Comparison of ENCODE assay signal across 14 cellular contexts in genomic region chr17:13362341-13363122, GRCh38.
DNase-seq lines count a peak whose midpoint lies in the region; ATAC-seq and TF ChIP-seq lines count a peak whose summit lies in the region.
"Had no signal": no experiment of that assay in that cellular context is flagged by ENCODE, and none has a peak within 500 bp of the region (broad histone marks: within the 10 kb centered on the region; RNA-seq: fewer than 3 reads in every experiment).

No MANE protein-coding gene starts in this region.

- CTCF ChIA-PET in SK-N-SH (lab: Yijun Ruan, JAX): interaction anchor here (1.0 to 3.0 kb wide), 5 partner anchors 8 to 232 kb away, joined by 3 to 9 read pairs (median 5); no protein-coding TSS in a partner anchor

- ATAC-seq in SK-N-SH treated with all-trans-retinoic acid at 6 μM for 48 hours (no peak), HG02571 (IDR thresholded peaks at IDR 0.05; ENCODE audit: unreplicated experiment) (no peak)
- ATAC-seq: body of pancreas had no signal

- no peaks in the 10 kb centered on the region for H3K9me3 ChIP-seq in SK-N-SH
- H3K9me3 ChIP-seq in WERI-Rb-1 (ENCODE audit: severe bottlenecking): no peaks in the 10 kb centered on the region
- H3K9me3 ChIP-seq in subcutaneous abdominal adipose tissue (ENCODE audit: control insufficient read depth in 5 of 5, low read length in 5 of 5): no peaks in the 10 kb centered on the region
- H3K9me3 ChIP-seq: body of pancreas, sigmoid colon, tibial artery had no signal

- peak overlapping the region in 1 of 2 experiments; percentile 8; a peak in 1 of 4 replicates for H3K27ac ChIP-seq in SK-N-SH (ENCODE audit: low read depth in 2 of 2, low read length in 1 of 2)
- no peak overlapping the region for H3K27ac ChIP-seq in WERI-Rb-1
- H3K27ac ChIP-seq in subcutaneous abdominal adipose tissue (ENCODE audit: low read depth, low read length): no peak overlapping the region
- H3K27ac ChIP-seq: body of pancreas, sigmoid colon, SK-N-MC, tibial artery had no signal

- H3K4me1 ChIP-seq in SK-N-SH (ENCODE audit: control insufficient read depth in 1 of 2, insufficient read depth in 2 of 2, low read depth in 1 of 2, low read length in 1 of 2) (peaks cover 13 to 19% of the 10 kb centered on the region in 2 experiments; a peak in 3 of 4 replicates), subcutaneous abdominal adipose tissue (ENCODE audit: control insufficient read depth in 5 of 5, insufficient read depth in 5 of 5, low read length in 5 of 5) (peaks cover 0 to 6% (median 0%) of the 10 kb centered on the region in 5 donors)
- H3K4me1 ChIP-seq: body of pancreas, sigmoid colon, tibial artery had no signal

- 67% methylated on average over 9 of the region's 9 CpGs for WGBS in SK-N-SH (ENCODE audit: low lambda C conversion rate)

- H3K4me3 ChIP-seq in SK-N-SH (ENCODE audit: low read depth in 2 of 2, low read length in 1 of 2) (no peak overlapping the region; a peak in 1 of 4 replicates), WERI-Rb-1 (ENCODE audit: low read depth, low read length) (no peak overlapping the region), subcutaneous abdominal adipose tissue (ENCODE audit: low read depth in 1 of 5, low read length in 5 of 5) (peak overlapping the region; percentile 26 to 62 (median 50))
- H3K4me3 ChIP-seq: body of pancreas, sigmoid colon, SK-N-MC, tibial artery had no signal

- H2AFZ ChIP-seq in SK-N-SH (ENCODE audit: low read depth): peak overlapping the region; percentile 66; the same call in 1 of the 2 replicates

- H3K27me3 ChIP-seq in SK-N-SH (ENCODE audit: insufficient read depth): no peaks in the 10 kb centered on the region
- no peaks in the 10 kb centered on the region for H3K27me3 ChIP-seq in WERI-Rb-1 (ENCODE audit: insufficient read depth, low read depth, severe bottlenecking)
- no peaks in the 10 kb centered on the region for H3K27me3 ChIP-seq in subcutaneous abdominal adipose tissue (ENCODE audit: control insufficient read depth in 5 of 5, insufficient read depth in 4 of 5, low read length in 5 of 5)
- H3K27me3 ChIP-seq: body of pancreas, sigmoid colon, tibial artery had no signal

- peak overlapping the region; percentile 44; the same call in 1 of the 2 replicates for H3K4me2 ChIP-seq in SK-N-SH

- POLR2A ChIA-PET in SK-N-SH (lab: Yijun Ruan, JAX): no interaction called here

- DNase-seq in SK-N-SH (no peak), WERI-Rb-1 (peak; percentile 39), glomerular visceral epithelial cell (ENCODE audit: extremely low spot score) (peak; percentile 87), midbrain (lab: John Stamatoyannopoulos, UW) (no peak), CD14-positive monocyte (ENCODE audit: low spot score) (no peak)
- DNase-seq: activated CD4-positive, CD25-positive, alpha-beta regulatory T cell treated with anti-CD3 and anti-CD28 coated beads, Interleukin-2, amount 50 U/mL, for 72 hours; body of pancreas; NCI-H526; sigmoid colon; tibial artery had no signal

- TF ChIP-seq RAD21 in SK-N-SH (IDR thresholded peaks at IDR 0.05; ENCODE audit: low read length): no peak

- H3K4me3 Mint-ChIP-seq in CD14-positive monocyte: no peak overlapping the region

- peaks cover 0 to 2% (median 0%) of the 10 kb centered on the region in 7 donors for H3K9me3 Mint-ChIP-seq in CD14-positive monocyte

- intact Hi-C loops in CD14-positive monocyte (cut with micrococcal nuclease): no loop called here

- no peaks in the 10 kb centered on the region for H4K20me1 ChIP-seq in SK-N-SH (ENCODE audit: insufficient read depth)

- TF ChIP-seq CTCF in SK-N-SH (IDR thresholded peaks at IDR 0.05) (no peak), WERI-Rb-1 (IDR thresholded peaks at IDR 0.05; ENCODE audit: low read depth, low read length) (no peak), CD14-positive monocyte (IDR thresholded peaks at IDR 0.05) (no peak)

- H3K9me2 ChIP-seq in SK-N-SH: no peaks in the 10 kb centered on the region

- no peaks in the 10 kb centered on the region for H3K79me2 ChIP-seq in SK-N-SH (ENCODE audit: insufficient read depth)

- H3K36me3 Mint-ChIP-seq in CD14-positive monocyte: no peaks in the 10 kb centered on the region

- H3K4me1 Mint-ChIP-seq in CD14-positive monocyte: no peaks in the 10 kb centered on the region

- no peak; a peak in 1 of 4 replicates for TF ChIP-seq EP300 in SK-N-SH (IDR thresholded peaks at IDR 0.05; ENCODE audit: borderline replicate concordance in 1 of 2, low read depth in 1 of 2, low read length in 1 of 2)

- H3K36me3 ChIP-seq in SK-N-SH (replicated peaks in 1 of 2; ENCODE audit: control insufficient read depth in 1 of 2, insufficient read depth in 2 of 2, low read length in 1 of 2) (no peaks in the 10 kb centered on the region), WERI-Rb-1 (no peaks in the 10 kb centered on the region), subcutaneous abdominal adipose tissue (ENCODE audit: control insufficient read depth in 5 of 5, insufficient read depth in 5 of 5, low read length in 5 of 5) (no peaks in the 10 kb centered on the region)
- H3K36me3 ChIP-seq: sigmoid colon, tibial artery had no signal

- H3K27ac Mint-ChIP-seq in CD14-positive monocyte: no peak overlapping the region

- no peaks in the 10 kb centered on the region for H3K27me3 Mint-ChIP-seq in CD14-positive monocyte (ENCODE audit: low read depth in 3 of 3)

- H3K9ac ChIP-seq in SK-N-SH: no peak overlapping the region
- peak overlapping the region in 2 of 5 donors; percentile 26 to 43 for H3K9ac ChIP-seq in subcutaneous abdominal adipose tissue (ENCODE audit: low read length in 5 of 5)

- peaks cover 25% of the 10 kb centered on the region for H3F3A ChIP-seq in SK-N-SH (replicated peaks; ENCODE audit: insufficient read depth)

TF ChIP-seq in SK-N-SH, 30 proteins besides CTCF, POLR2A, EP300 and RAD21:
- TF ChIP-seq IRF3 (IDR thresholded peaks at IDR 0.05; ENCODE audit: low read depth, low read length) (no peak), TCF12 (IDR thresholded peaks at IDR 0.05) (peak; percentile 37; the same call in 1 of the 2 replicates)

TF ChIP-seq in SK-N-SH treated with all-trans-retinoic acid at 6 μM for 48 hours, 23 proteins besides CTCF, POLR2A, EP300 and RAD21 (continues in another document):
- TF ChIP-seq TCF4 (CRISPR knock-in tag; IDR thresholded peaks at IDR 0.05; ENCODE audit: borderline replicate concordance) (no peak), ZNF70 (CRISPR knock-in tag; IDR thresholded peaks at IDR 0.05) (no peak), ZFP3 (CRISPR knock-in tag; IDR thresholded peaks at IDR 0.05) (no peak), SNAI2 (CRISPR knock-in tag; IDR thresholded peaks at IDR 0.05) (no peak), ISL1 (CRISPR knock-in tag; IDR thresholded peaks at IDR 0.05) (no peak), RARB (CRISPR knock-in tag; IDR thresholded peaks at IDR 0.05) (no peak), CREB5 (CRISPR knock-in tag; IDR thresholded peaks at IDR 0.05; ENCODE audit: low read depth) (no peak), TSHZ2 (CRISPR knock-in tag; IDR thresholded peaks at IDR 0.05) (no peak), ZNF565 (CRISPR knock-in tag; conservative IDR thresholded peaks at IDR 0.05; ENCODE audit: low read depth) (no peak), ZFP30 (CRISPR knock-in tag; IDR thresholded peaks at IDR 0.05) (no peak), ZNF8 (CRISPR knock-in tag; IDR thresholded peaks at IDR 0.05) (no peak), POU6F1 (CRISPR knock-in tag; IDR thresholded peaks at IDR 0.05; ENCODE audit: borderline replicate concordance, low read depth) (no peak)

Comparison
In these comparisons a context has a peak if more than half of its experiments do, and no peak if none do; other contexts are left out.
1. DNase-seq: peak in WERI-Rb-1 (single experiment) and glomerular visceral epithelial cell (single experiment); none in SK-N-SH (single experiment), midbrain (single experiment) and CD14-positive monocyte (single experiment).
2. H3K4me3 ChIP-seq: peak in subcutaneous abdominal adipose tissue (5 of 5); none in SK-N-SH (0 of 2) and WERI-Rb-1 (single experiment).